28 cellular contexts compared by ENCODE assay signal in the genomic region with DNA sequence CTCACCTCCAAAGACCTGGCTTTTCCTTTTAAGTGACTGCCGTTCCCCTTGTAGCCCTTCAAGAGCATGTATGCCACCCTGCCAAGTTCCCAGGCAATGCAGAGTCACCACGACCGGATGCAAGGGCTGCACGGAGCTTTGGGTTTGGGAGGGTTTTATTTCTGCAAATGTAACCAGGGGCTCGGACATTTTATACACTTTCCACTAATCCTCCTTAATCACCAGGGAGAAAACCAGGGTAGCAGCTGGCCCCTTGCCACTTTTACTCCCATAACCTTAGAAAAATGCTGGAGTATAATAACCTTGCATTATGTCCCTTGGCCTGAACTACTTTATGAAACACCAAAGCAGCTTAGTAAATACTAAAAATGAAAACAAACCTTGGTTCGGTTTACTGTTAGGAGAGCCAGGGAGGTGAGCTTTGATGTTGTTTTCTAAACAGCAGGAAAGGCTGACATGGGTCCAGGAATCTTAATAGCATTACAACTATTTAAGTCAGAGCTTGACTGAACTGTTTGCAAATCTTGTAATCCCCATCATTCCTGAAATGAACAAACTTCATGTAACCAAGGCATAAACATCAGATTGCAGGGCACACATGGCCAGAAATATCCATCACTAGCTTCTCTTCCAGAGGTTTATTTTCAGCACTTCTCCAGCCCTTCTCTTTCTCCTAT.
DNase-seq lines count a peak whose midpoint lies in the region; ATAC-seq and TF ChIP-seq lines count a peak whose summit lies in the region.
"Had no signal": no experiment of that assay in that cellular context is flagged by ENCODE, and none has a peak within 500 bp of the region (broad histone marks: within the 10 kb centered on the region; RNA-seq: fewer than 3 reads in every experiment).

No MANE protein-coding gene starts in this region.

- H3K79me2 ChIP-seq in neural progenitor cell (ENCODE audit: low read depth): no peaks in the 10 kb centered on the region

- 68 to 70% methylated on average over 2 to 5 of the region's 6 CpGs for WGBS in endodermal cell (ENCODE audit: insufficient coverage in 1 of 2, insufficient read length in 1 of 2), 2 experiments
- WGBS in neuronal stem cell (ENCODE audit: extremely low coverage in 2 of 2, insufficient read length in 2 of 2, insufficient replicate concordance in 1 of 2), 2 donors: no CpG with 5 or more reads among the region's 6 CpGs

- no peak overlapping the region for H2AK5ac ChIP-seq in neuronal stem cell (ENCODE audit: low read depth, low read length)

- TF ChIP-seq CTCF in endodermal cell (conservative IDR thresholded peaks at IDR 0.05) (no peak), neural progenitor cell (IDR thresholded peaks at IDR 0.05) (no peak)

- no peak overlapping the region for H2BK12ac ChIP-seq in neuronal stem cell (ENCODE audit: low read length)

- H3F3A ChIP-seq in neural progenitor cell (ENCODE audit: low read depth): no peaks in the 10 kb centered on the region

- H3K9ac ChIP-seq in endodermal cell (ENCODE audit: extremely low read depth, low read length, poor library complexity, severe bottlenecking): no peak overlapping the region
- no peak overlapping the region for H3K9ac ChIP-seq in neural progenitor cell
- H3K9ac ChIP-seq in neuronal stem cell (ENCODE audit: low read depth, low read length, poor library complexity): no peak overlapping the region

- no peak overlapping the region for H3K4ac ChIP-seq in neuronal stem cell (ENCODE audit: low read length)

- no peak overlapping the region for H3K23ac ChIP-seq in neuronal stem cell (ENCODE audit: low read depth, low read length, poor library complexity)

- H3K27me3 ChIP-seq in endodermal cell (ENCODE audit: control insufficient read depth, insufficient read depth, low read length, poor library complexity, severe bottlenecking): no peaks in the 10 kb centered on the region
- no peaks in the 10 kb centered on the region for H3K27me3 ChIP-seq in neural progenitor cell
- no peaks in the 10 kb centered on the region for H3K27me3 ChIP-seq in neuronal stem cell (ENCODE audit: control insufficient read depth in 3 of 3, insufficient read depth in 3 of 3, low read depth in 1 of 3, low read length in 3 of 3)
- H3K27me3 ChIP-seq: cardiac muscle cell, gastroesophageal sphincter, sigmoid colon, tibial nerve had no signal

- H3K36me3 Mint-ChIP-seq in endodermal cell (ENCODE audit: low read depth) (peaks cover 13% of the 10 kb centered on the region), neural progenitor cell (peaks cover 2% of the 10 kb centered on the region)
- H3K36me3 Mint-ChIP-seq: natural killer cell treated with Interleukin-12 subunit alpha and Interleukin-12 subunit beta and Interleukin-15 and Interleukin-18, amount 100 ng/mL, for 72 hours had no signal

- H3K9me3 ChIP-seq in endodermal cell (ENCODE audit: control insufficient read depth, low read length): no peaks in the 10 kb centered on the region
- no peaks in the 10 kb centered on the region for H3K9me3 ChIP-seq in neural progenitor cell (ENCODE audit: low read depth)
- no peaks in the 10 kb centered on the region for H3K9me3 ChIP-seq in neuronal stem cell (replicated peaks in 1 of 2; ENCODE audit: control insufficient read depth in 2 of 2, insufficient read depth in 1 of 2, low read depth in 1 of 2, low read length in 2 of 2)
- H3K9me3 ChIP-seq: gastroesophageal sphincter, sigmoid colon, tibial nerve had no signal

- H3K79me1 ChIP-seq in neuronal stem cell (ENCODE audit: low read depth, low read length): no peaks in the 10 kb centered on the region

- H4K91ac ChIP-seq in neuronal stem cell (ENCODE audit: low read depth, low read length, poor library complexity): no peak overlapping the region

- peaks cover 7% of the 10 kb centered on the region for H3K4me1 ChIP-seq in endodermal cell (ENCODE audit: control insufficient read depth, insufficient read depth, low read length)
- no peaks in the 10 kb centered on the region for H3K4me1 ChIP-seq in neural progenitor cell
- H3K4me1 ChIP-seq in neuronal stem cell (ENCODE audit: control insufficient read depth in 2 of 2, insufficient read depth in 1 of 2, low read depth in 1 of 2, low read length in 2 of 2): peaks cover 0 to 2% of the 10 kb centered on the region in 2 donors
- H3K4me1 ChIP-seq: sigmoid colon had no signal

- H3K36me3 ChIP-seq in endodermal cell (ENCODE audit: control insufficient read depth, insufficient read depth, low read length) (peaks cover 3% of the 10 kb centered on the region), neural progenitor cell (no peaks in the 10 kb centered on the region), neuronal stem cell (replicated peaks in 1 of 2; ENCODE audit: control insufficient read depth in 2 of 2, insufficient read depth in 2 of 2, low read length in 2 of 2) (no peaks in the 10 kb centered on the region)
- H3K36me3 ChIP-seq: cardiac muscle cell, sigmoid colon had no signal

- no peak overlapping the region for H3K14ac ChIP-seq in neuronal stem cell (ENCODE audit: low read length)

- H3K27me3 Mint-ChIP-seq in endodermal cell (ENCODE audit: insufficient read depth) (no peaks in the 10 kb centered on the region), neural progenitor cell (ENCODE audit: insufficient read depth, low read depth) (peaks cover 3% of the 10 kb centered on the region)
- H3K27me3 Mint-ChIP-seq: activated CD4-positive, alpha-beta T cell treated with anti-CD3 and anti-CD28 coated beads, Interleukin-2, amount 10 ng/mL, durations not matched to agents 24 days and 14 days; activated naive CD8-positive, alpha-beta T cell treated with anti-CD3 and anti-CD28 coated beads, Interleukin-2, amount 10 ng/mL, durations not matched to agents 7 days and 5 days; natural killer cell treated with Interleukin-12 subunit alpha and Interleukin-12 subunit beta and Interleukin-15 and Interleukin-18, amount 100 ng/mL, for 72 hours had no signal

- H3K4me1 Mint-ChIP-seq in endodermal cell (peaks cover 28% of the 10 kb centered on the region), neural progenitor cell (peaks cover 29% of the 10 kb centered on the region)

- H3K4me3 Mint-ChIP-seq in endodermal cell (no peak overlapping the region), neural progenitor cell (no peak overlapping the region)
- H3K4me3 Mint-ChIP-seq: activated CD4-positive, alpha-beta T cell treated with anti-CD3 and anti-CD28 coated beads, Interleukin-2, amount 10 ng/mL, durations not matched to agents 24 days and 14 days; activated naive CD8-positive, alpha-beta T cell treated with anti-CD3 and anti-CD28 coated beads, Interleukin-2, amount 10 ng/mL, durations not matched to agents 7 days and 5 days; CD14-positive monocyte; natural killer cell treated with Interleukin-12 subunit alpha and Interleukin-12 subunit beta and Interleukin-15 and Interleukin-18, amount 100 ng/mL, for 72 hours had no signal

- H3K27ac ChIP-seq in endodermal cell (ENCODE audit: low read depth, low read length): no peak overlapping the region
- no peak overlapping the region for H3K27ac ChIP-seq in neural progenitor cell
- no peak overlapping the region for H3K27ac ChIP-seq in neuronal stem cell (replicated peaks; ENCODE audit: low read length)
- H3K27ac ChIP-seq: cardiac muscle cell, epithelial cell of prostate, gastroesophageal sphincter, sigmoid colon, tibial nerve had no signal

- no peak for ATAC-seq in HG03108 (IDR thresholded peaks at IDR 0.05; ENCODE audit: unreplicated experiment)
- ATAC-seq in GM21786 (IDR thresholded peaks at IDR 0.05; ENCODE audit: unreplicated experiment): no peak
- ATAC-seq: gastroesophageal sphincter; left cardiac atrium; natural killer cell treated with Interleukin-12 subunit alpha and Interleukin-12 subunit beta and Interleukin-15 and Interleukin-18, amount 100 ng/mL, for 72 hours had no signal

- DNase-seq in DMS79 (lab: John Stamatoyannopoulos, UW) (peak; percentile 88), NCI-H524 (lab: John Stamatoyannopoulos, UW) (peak; percentile 77 to 94), endodermal cell (peak; percentile 38), neural progenitor cell (ENCODE audit: low spot score) (no peak), neuronal stem cell (ENCODE audit: low spot score) (no peak)
- no peak for DNase-seq in activated CD4-positive, CD25-positive, alpha-beta regulatory T cell (lab: John Stamatoyannopoulos, UW)
- DNase-seq: activated CD4-positive, alpha-beta T cell treated with anti-CD3 and anti-CD28 coated beads, Interleukin-2, amount 10 ng/mL, durations not matched to agents 24 days and 14 days; activated CD8-positive, alpha-beta memory T cell treated with anti-CD3 and anti-CD28 coated beads, Interleukin-2, amount 50 U/mL, for 4 hours; activated naive CD8-positive, alpha-beta T cell treated with anti-CD3 and anti-CD28 coated beads, Interleukin-2, amount 10 ng/mL, durations not matched to agents 7 days and 5 days; DMS153; GF-D8; left cardiac atrium; MV-4-11; NCI-H2029 treated with DMSO at 0.1 percent for 48 hours; NCI-H526; SHP77 treated with DMSO at 0.1 percent for 48 hours; sigmoid colon; stimulated activated naive CD4-positive, alpha-beta T cell treated with Interleukin-2 at 50 U/mL for 16 hours; T-helper 1 cell had no signal

- no peak overlapping the region for H3K4me2 ChIP-seq in neural progenitor cell
- no peak overlapping the region for H3K4me2 ChIP-seq in neuronal stem cell (ENCODE audit: insufficient read depth, low read length, poor library complexity, severe bottlenecking)

- H3K27ac Mint-ChIP-seq in endodermal cell: no peak overlapping the region
- peak overlapping the region; percentile 29 for H3K27ac Mint-ChIP-seq in neural progenitor cell
- H3K27ac Mint-ChIP-seq: activated CD4-positive, alpha-beta T cell treated with anti-CD3 and anti-CD28 coated beads, Interleukin-2, amount 10 ng/mL, durations not matched to agents 24 days and 14 days; activated naive CD8-positive, alpha-beta T cell treated with anti-CD3 and anti-CD28 coated beads, Interleukin-2, amount 10 ng/mL, durations not matched to agents 7 days and 5 days; activated T-helper 2 cell treated with anti-CD3 and anti-CD28 coated beads, Interferon-gamma antibody, Interleukin-2, Interleukin-4, amounts not matched to agents 10 μg/mL and 5 μg/mL and 100 μg/mL, durations not matched to agents 14 hours and 24 hours and 36 hours; CD14-positive monocyte; natural killer cell treated with Interleukin-12 subunit alpha and Interleukin-12 subunit beta and Interleukin-15 and Interleukin-18, amount 100 ng/mL, for 72 hours had no signal

- no peak overlapping the region for H3K18ac ChIP-seq in neuronal stem cell (ENCODE audit: low read length)

- H2BK5ac ChIP-seq in neuronal stem cell (ENCODE audit: low read length): no peak overlapping the region

- H2AFZ ChIP-seq in neural progenitor cell (replicated peaks) (no peak overlapping the region), neuronal stem cell (ENCODE audit: low read length) (no peak overlapping the region)

- H2BK15ac ChIP-seq in neuronal stem cell (ENCODE audit: low read length): no peak overlapping the region

- no peaks in the 10 kb centered on the region for H3K9me3 Mint-ChIP-seq in endodermal cell
- H3K9me3 Mint-ChIP-seq in neural progenitor cell: no peaks in the 10 kb centered on the region
- H3K9me3 Mint-ChIP-seq: activated CD4-positive, alpha-beta T cell treated with anti-CD3 and anti-CD28 coated beads, Interleukin-2, amount 10 ng/mL, durations not matched to agents 24 days and 14 days; activated naive CD8-positive, alpha-beta T cell treated with anti-CD3 and anti-CD28 coated beads, Interleukin-2, amount 10 ng/mL, durations not matched to agents 7 days and 5 days; activated T-helper 2 cell treated with anti-CD3 and anti-CD28 coated beads, Interferon-gamma antibody, Interleukin-2, Interleukin-4, amounts not matched to agents 10 μg/mL and 5 μg/mL and 100 μg/mL, durations not matched to agents 14 hours and 24 hours and 36 hours; CD14-positive monocyte; natural killer cell treated with Interleukin-12 subunit alpha and Interleukin-12 subunit beta and Interleukin-15 and Interleukin-18, amount 100 ng/mL, for 72 hours had no signal

- H4K20me1 ChIP-seq in neural progenitor cell (ENCODE audit: low read depth): no peaks in the 10 kb centered on the region

- no peak overlapping the region for H2BK120ac ChIP-seq in neuronal stem cell (ENCODE audit: low read depth, low read length)

- H4K8ac ChIP-seq in neuronal stem cell (ENCODE audit: low read depth, low read length): no peak overlapping the region

- H3K4me3 ChIP-seq in endodermal cell (ENCODE audit: low read length): no peak overlapping the region
- H3K4me3 ChIP-seq in neural progenitor cell: no peak overlapping the region
- H3K4me3 ChIP-seq in neuronal stem cell (ENCODE audit: low read length in 2 of 2): no peak overlapping the region
- H3K4me3 ChIP-seq: cardiac muscle cell, gastroesophageal sphincter, sigmoid colon, tibial nerve had no signal

Comparison
In these comparisons a context has a peak if more than half of its experiments do, and no peak if none do; other contexts are left out.
1. DNase-seq: peak in DMS79 (single experiment), NCI-H524 (2 of 2) and endodermal cell (single experiment); none in neural progenitor cell (single experiment), activated CD4-positive, CD25-positive, alpha-beta regulatory T cell (0 of 4) and neuronal stem cell (single experiment).